Comparison of ENCODE assay signal across 21 cellular contexts in genomic region chr1:223423641-223424233, GRCh38. TPM values are rescaled to one million over a fixed set of nuclear protein-coding genes. Genes with fewer than 3 reads are reported as not detected.
DNase-seq lines count a peak whose midpoint lies in the region; ATAC-seq and TF ChIP-seq lines count a peak whose summit lies in the region.
"Had no signal": no experiment of that assay in that cellular context is flagged by ENCODE, and none has a peak within 500 bp of the region (broad histone marks: within the 10 kb centered on the region; RNA-seq: fewer than 3 reads in every experiment).

No MANE protein-coding gene starts in this region.

- H3K36me3 Mint-ChIP-seq in stimulated activated naive B cell treated with anti-CD40 and anti-IgM and Interleukin-4, amounts not matched to agents 10 μg/mL and 1 μg/mL and 100 μg/mL, for 72 hours, result no peaks in the 10 kb centered on the region
- H3K36me3 Mint-ChIP-seq: CD4-positive, alpha-beta memory T cell had no signal

- no peak overlapping the region for H3K4me3 Mint-ChIP-seq in stimulated activated naive B cell treated with anti-CD40 and anti-IgM and Interleukin-4, amounts not matched to agents 10 μg/mL and 1 μg/mL and 100 μg/mL, for 72 hours
- H3K4me3 Mint-ChIP-seq: CD4-positive, alpha-beta memory T cell; neural crest cell had no signal

- BruUV-seq in A673 (replicated peaks; lab: Mats Ljungman, UMichigan), result no TSS peak

- H3K4me3 ChIP-seq in A673 (ENCODE audit: low read depth, low read length, poor library complexity, severe bottlenecking), result no peak overlapping the region
- H3K4me3 ChIP-seq: colonic mucosa had no signal

- in situ Hi-C loops in ACHN (cut with HindIII; ENCODE audit: low pct_ligation_motif_present, low pct_unique_long_range_greater_than_20kb, low sequenced_read_pairs), result no loop called here

- no peaks in the 10 kb centered on the region for H3K36me3 ChIP-seq in A673 (ENCODE audit: insufficient read depth, low read length, poor library complexity, severe bottlenecking)
- H3K36me3 ChIP-seq: colonic mucosa, WERI-Rb-1 had no signal

- H3K9me3 Mint-ChIP-seq in stimulated activated naive B cell treated with anti-CD40 and anti-IgM and Interleukin-4, amounts not matched to agents 10 μg/mL and 1 μg/mL and 100 μg/mL, for 72 hours, result peaks cover 3 to 6% of the 10 kb centered on the region in 2 donors

- H3K27ac Mint-ChIP-seq in stimulated activated naive B cell treated with anti-CD40 and anti-IgM and Interleukin-4, amounts not matched to agents 10 μg/mL and 1 μg/mL and 100 μg/mL, for 72 hours, result no peak overlapping the region
- H3K27ac Mint-ChIP-seq: CD4-positive, alpha-beta memory T cell had no signal

- intact Hi-C loops in A673 (cut with micrococcal nuclease; ENCODE audit: unreplicated experiment), result no loop called here

- H3K4me1 Mint-ChIP-seq in stimulated activated naive B cell treated with anti-CD40 and anti-IgM and Interleukin-4, amounts not matched to agents 10 μg/mL and 1 μg/mL and 100 μg/mL, for 72 hours, result no peaks in the 10 kb centered on the region
- H3K4me1 Mint-ChIP-seq: neural crest cell had no signal

- peaks cover 11 to 14% of the 10 kb centered on the region in 2 donors for H3K27me3 Mint-ChIP-seq in stimulated activated naive B cell treated with anti-CD40 and anti-IgM and Interleukin-4, amounts not matched to agents 10 μg/mL and 1 μg/mL and 100 μg/mL, for 72 hours

- DNase-seq in A673 (ENCODE audit: low spot score), result peak; percentile 62
- peak; percentile 26 for DNase-seq in HCEC 1CT
- DNase-seq in astrocyte of the hippocampus (ENCODE audit: low read depth, low spot score), result peak; percentile 7
- peak; percentile 37 for DNase-seq in kidney tubule cell (ENCODE audit: low spot score)
- no peak for DNase-seq in NCI-H128 (lab: John Stamatoyannopoulos, UW; ENCODE audit: unreplicated experiment)
- DNase-seq in ACHN, result no peak
- DNase-seq in stimulated activated naive B cell treated with anti-CD40 and anti-IgM and Interleukin-4, amounts not matched to agents 10 μg/mL and 1 μg/mL and 100 μg/mL, for 72 hours, result no peak
- DNase-seq: activated CD4-positive, alpha-beta T cell treated with anti-CD3 and anti-CD28 coated beads, Interleukin-2, amount 50 U/mL, for 48 hours; activated naive CD4-positive, alpha-beta T cell treated with Interleukin-2 at 50 U/mL for 16 hours; CD4-positive, alpha-beta memory T cell; colonic mucosa; left colon; NCI-H1105; NCI-H524 treated with DMSO at 0.1 percent for 48 hours; SHP77; WERI-Rb-1 had no signal

- no peaks in the 10 kb centered on the region for H3K27me3 ChIP-seq in A673 (replicated peaks; ENCODE audit: insufficient read depth, low read depth, low read length, poor library complexity)
- H3K27me3 ChIP-seq: colonic mucosa had no signal

- H3K27ac ChIP-seq in A673 (ENCODE audit: low read depth, low read length, poor library complexity, severe bottlenecking), result no peak overlapping the region
- H3K27ac ChIP-seq: colonic mucosa, KMS-11, WERI-Rb-1 had no signal

- TF ChIP-seq CTCF in A673 (conservative IDR thresholded peaks at IDR 0.05; ENCODE audit: low read depth, low read length), result no peak

- ATAC-seq in GM21825 (IDR thresholded peaks at IDR 0.05; ENCODE audit: unreplicated experiment), result no peak
- ATAC-seq in stimulated activated naive B cell treated with anti-CD40 and anti-IgM and Interleukin-4, amounts not matched to agents 10 μg/mL and 1 μg/mL and 100 μg/mL, for 72 hours (replicated peaks), result no peak
- ATAC-seq: left colon had no signal

- POLR2A ChIA-PET in A673 (lab: Charles Lee; ENCODE audit: low non-redundant PET), result no interaction called here

- H3K4me1 ChIP-seq in A673 (ENCODE audit: insufficient read depth, low read length, poor library complexity, severe bottlenecking), result no peaks in the 10 kb centered on the region
- H3K4me1 ChIP-seq: colonic mucosa had no signal

- CTCF ChIA-PET in A673 (lab: Charles Lee), result no interaction called here

- H3K9me3 ChIP-seq in A673 (ENCODE audit: low read depth, low read length, poor library complexity, severe bottlenecking), result no peaks in the 10 kb centered on the region
- H3K9me3 ChIP-seq: colonic mucosa had no signal

RNA-seq across cellular contexts. Expression of gene CCDC185, which starts 30.5 kb away (rescaled TPM):
- total RNA-seq in A673 (2021), result not detected in 2 replicates
- total RNA-seq: CD4-positive, alpha-beta memory T cell; colonic mucosa; left colon; neural crest cell; pulmonary artery endothelial cell; T-helper 1 cell treated with Interleukin-12 subunit alpha and Interleukin-12 subunit beta and Interleukin-4 antibody, amounts not matched to agents 30 ng/mL and 1 ng/mL, for 36 hours had no signal

RNA-seq across cellular contexts. Expression of gene SUSD4, which starts 59.8 kb away (rescaled TPM):
- not detected in 2 replicates for total RNA-seq in A673 (2021)
- total RNA-seq: pulmonary artery endothelial cell had no signal

Comparison
In these comparisons a context has a peak if more than half of its experiments do, and no peak if none do; other contexts are left out.
1. DNase-seq: peak in A673 (single experiment), HCEC 1CT (single experiment), astrocyte of the hippocampus (single experiment) and kidney tubule cell (single experiment); none in NCI-H128 (single experiment), ACHN (single experiment) and stimulated activated naive B cell treated with anti-CD40 and anti-IgM and Interleukin-4, amounts not matched to agents 10 μg/mL and 1 μg/mL and 100 μg/mL, for 72 hours (single experiment).